ENCODE assay signal across 12 cellular contexts in the genomic region with DNA sequence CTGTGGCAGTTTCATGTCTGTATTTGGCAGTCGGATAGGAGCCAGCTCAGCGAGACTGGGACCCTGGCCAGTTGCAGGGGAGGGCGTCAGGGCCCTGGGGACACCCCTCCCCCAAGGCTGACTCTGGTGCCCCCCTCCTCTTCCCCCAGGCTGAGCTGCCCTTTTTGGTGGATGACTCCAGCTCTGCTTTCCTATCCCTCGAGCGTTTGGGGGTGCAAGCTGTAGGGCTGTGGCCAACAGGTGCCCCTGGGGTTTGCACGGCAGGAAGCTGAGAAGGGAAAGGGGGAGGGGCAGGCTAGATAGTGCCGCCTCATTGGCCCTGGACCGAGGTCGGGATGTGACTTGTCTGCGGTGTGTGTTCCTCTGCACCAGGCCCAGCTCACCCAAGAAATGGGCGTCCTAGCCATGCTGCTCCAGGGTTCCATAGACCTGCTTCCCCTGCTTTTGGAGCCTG. TPM values are rescaled to one million over a fixed set of nuclear protein-coding genes. Genes with fewer than 3 reads are reported as not detected.
A peak's percentile ranks its signal among the peaks of the same experiment; 100 is the strongest.
DNase-seq lines count a peak whose midpoint lies in the region; ATAC-seq and TF ChIP-seq lines count a peak whose summit lies in the region.
"Had no signal": no experiment of that assay in that cellular context is flagged by ENCODE, and none has a peak within 500 bp of the region (broad histone marks: within the 10 kb centered on the region; RNA-seq: fewer than 3 reads in every experiment).

No MANE protein-coding gene starts in this region.

- TF ChIP-seq POLR2A in uterus (IDR thresholded peaks at IDR 0.05) = no peak

- DNase-seq in activated naive CD4-positive, alpha-beta T cell treated with anti-CD3 and anti-CD28 coated beads, Interleukin-2, amount 50 U/mL, for 72 hours (ENCODE audit: low spot score in 2 of 2) = no peak
- no peak for DNase-seq in activated naive CD4-positive, alpha-beta T cell (lab: John Stamatoyannopoulos, UW)
- no peak for DNase-seq in activated naive CD8-positive, alpha-beta T cell treated with anti-CD3 and anti-CD28 coated beads, Interleukin-2, amount 50 U/mL, for 24 hours
- peak; percentile 79 to 82 for DNase-seq in uterus
- DNase-seq in GM03348 (ENCODE audit: low spot score) = no peak
- no peak for DNase-seq in effector memory CD8-positive, alpha-beta T cell
- DNase-seq: effector memory CD4-positive, alpha-beta T cell; stimulated activated CD4-positive, alpha-beta T cell treated with anti-CD3 and anti-CD28 coated beads, Interleukin-2, amount 100 ng/mL, for 48 hours had no signal

- no peak overlapping the region for H3K27ac Mint-ChIP-seq in activated naive CD4-positive, alpha-beta T cell treated with anti-CD3 and anti-CD28 coated beads, Interleukin-2, amount 50 U/mL, for 72 hours
- H3K27ac Mint-ChIP-seq in activated naive CD8-positive, alpha-beta T cell treated with anti-CD3 and anti-CD28 coated beads, Interleukin-2, amount 50 U/mL, for 24 hours = no peak overlapping the region
- H3K27ac Mint-ChIP-seq in effector memory CD8-positive, alpha-beta T cell = no peak overlapping the region
- H3K27ac Mint-ChIP-seq: IgD-negative memory B cell, memory B cell had no signal

- no peaks in the 10 kb centered on the region for H3K36me3 ChIP-seq in uterus

- peak overlapping the region; percentile 30 for H3K27ac ChIP-seq in layer of hippocampus (ENCODE audit: low read depth, low read length)
- peak overlapping the region; percentile 97 to 98 for H3K27ac ChIP-seq in uterus

- ATAC-seq in activated naive CD4-positive, alpha-beta T cell treated with anti-CD3 and anti-CD28 coated beads, Interleukin-2, amount 50 U/mL, for 72 hours = peak; percentile 42 to 60
- ATAC-seq in activated naive CD8-positive, alpha-beta T cell treated with anti-CD3 and anti-CD28 coated beads, Interleukin-2, amount 50 U/mL, for 24 hours = peak; percentile 34
- ATAC-seq in HG03097 (IDR thresholded peaks at IDR 0.05; ENCODE audit: low FRiP score, unreplicated experiment) = no peak
- no peak for ATAC-seq in effector memory CD8-positive, alpha-beta T cell (replicated peaks)

- H3K4me3 Mint-ChIP-seq in activated naive CD8-positive, alpha-beta T cell treated with anti-CD3 and anti-CD28 coated beads, Interleukin-2, amount 50 U/mL, for 24 hours = no peak overlapping the region
- no peak overlapping the region for H3K4me3 Mint-ChIP-seq in effector memory CD8-positive, alpha-beta T cell
- H3K4me3 Mint-ChIP-seq: IgD-negative memory B cell, memory B cell had no signal

- peaks cover 14% of the 10 kb centered on the region for H3K4me1 Mint-ChIP-seq in activated naive CD8-positive, alpha-beta T cell treated with anti-CD3 and anti-CD28 coated beads, Interleukin-2, amount 50 U/mL, for 24 hours
- no peaks in the 10 kb centered on the region for H3K4me1 Mint-ChIP-seq in effector memory CD8-positive, alpha-beta T cell (ENCODE audit: low read depth in 2 of 2)
- H3K4me1 Mint-ChIP-seq: IgD-negative memory B cell had no signal

- H3K4me3 ChIP-seq in uterus = peak overlapping the region in 1 of 2 donors; percentile 19

- TF ChIP-seq CTCF in uterus (IDR thresholded peaks at IDR 0.05) = no peak

- no peaks in the 10 kb centered on the region for H3K27me3 Mint-ChIP-seq in activated naive CD8-positive, alpha-beta T cell treated with anti-CD3 and anti-CD28 coated beads, Interleukin-2, amount 50 U/mL, for 24 hours
- H3K27me3 Mint-ChIP-seq in effector memory CD8-positive, alpha-beta T cell = peaks cover 6 to 24% of the 10 kb centered on the region in 2 donors

- intact Hi-C loops in uterus (cut with DNase I; ENCODE audit: low total_unique reads) = no loop called here

- no peaks in the 10 kb centered on the region for H3K27me3 ChIP-seq in layer of hippocampus (ENCODE audit: control insufficient read depth, insufficient read depth, low read length)
- no peaks in the 10 kb centered on the region for H3K27me3 ChIP-seq in uterus

- no peaks in the 10 kb centered on the region for H3K9me3 Mint-ChIP-seq in activated naive CD4-positive, alpha-beta T cell treated with anti-CD3 and anti-CD28 coated beads, Interleukin-2, amount 50 U/mL, for 72 hours
- H3K9me3 Mint-ChIP-seq in activated naive CD8-positive, alpha-beta T cell treated with anti-CD3 and anti-CD28 coated beads, Interleukin-2, amount 50 U/mL, for 24 hours = no peaks in the 10 kb centered on the region
- no peaks in the 10 kb centered on the region for H3K9me3 Mint-ChIP-seq in effector memory CD8-positive, alpha-beta T cell
- H3K9me3 Mint-ChIP-seq: memory B cell had no signal

- H3K9me3 ChIP-seq in uterus = no peaks in the 10 kb centered on the region

- no peaks in the 10 kb centered on the region for H3K36me3 Mint-ChIP-seq in activated naive CD4-positive, alpha-beta T cell treated with anti-CD3 and anti-CD28 coated beads, Interleukin-2, amount 50 U/mL, for 72 hours
- no peaks in the 10 kb centered on the region for H3K36me3 Mint-ChIP-seq in activated naive CD8-positive, alpha-beta T cell treated with anti-CD3 and anti-CD28 coated beads, Interleukin-2, amount 50 U/mL, for 24 hours (ENCODE audit: low read depth)
- H3K36me3 Mint-ChIP-seq in effector memory CD8-positive, alpha-beta T cell (ENCODE audit: insufficient read depth) = no peaks in the 10 kb centered on the region
- H3K36me3 Mint-ChIP-seq: memory B cell had no signal

- peaks cover 0 to 22% of the 10 kb centered on the region in 2 donors for H3K4me1 ChIP-seq in uterus

RNA-seq across cellular contexts. Expression of gene SPEG, which starts 26.4 kb away (rescaled TPM):
- total RNA-seq in activated naive CD4-positive, alpha-beta T cell treated with anti-CD3 and anti-CD28 coated beads, Interleukin-2, amount 50 U/mL, for 72 hours = 1 to 10 TPM; 2.2 to 2.8 TPM
- 100 to 1,000 TPM in 1 of 4 donors, 10 to 100 TPM in 3; 22.9 to 318 (median 36.1) TPM for total RNA-seq in uterus

RNA-seq across cellular contexts. Expression of gene GMPPA, which starts 37.6 kb away (rescaled TPM):
- total RNA-seq in activated naive CD4-positive, alpha-beta T cell treated with anti-CD3 and anti-CD28 coated beads, Interleukin-2, amount 50 U/mL, for 72 hours = 10 to 100 TPM; 29.1 to 34.1 TPM
- 10 to 100 TPM; 14.1 to 39.5 (median 27.6) TPM for total RNA-seq in uterus

RNA-seq across cellular contexts. Expression of gene DES, which starts 42.9 kb away (rescaled TPM):
- total RNA-seq in activated naive CD4-positive, alpha-beta T cell treated with anti-CD3 and anti-CD28 coated beads, Interleukin-2, amount 50 U/mL, for 72 hours = not detected
- 1,000 to 10,000 TPM in 2 of 4 donors, 100 to 1,000 TPM in 2; 578 to 3,551 (median 1,628) TPM for total RNA-seq in uterus

RNA-seq across cellular contexts. Expression of gene ASIC4, which starts 53.2 kb away (rescaled TPM):
- under 1 TPM; 0.16 to 0.98 TPM for total RNA-seq in activated naive CD4-positive, alpha-beta T cell treated with anti-CD3 and anti-CD28 coated beads, Interleukin-2, amount 50 U/mL, for 72 hours
- under 1 TPM in 2 of 4 donors, not detected in 2; 0.21 to 0.30 TPM for total RNA-seq in uterus

Comparison
In these comparisons a context has a peak if more than half of its experiments do, and no peak if none do; other contexts are left out.
1. ATAC-seq: peak in activated naive CD4-positive, alpha-beta T cell treated with anti-CD3 and anti-CD28 coated beads, Interleukin-2, amount 50 U/mL, for 72 hours (2 of 2) and activated naive CD8-positive, alpha-beta T cell treated with anti-CD3 and anti-CD28 coated beads, Interleukin-2, amount 50 U/mL, for 24 hours (single experiment); none in HG03097 (single experiment) and effector memory CD8-positive, alpha-beta T cell (single experiment).
2. DNase-seq: peak in uterus (2 of 2); none in activated naive CD4-positive, alpha-beta T cell treated with anti-CD3 and anti-CD28 coated beads, Interleukin-2, amount 50 U/mL, for 72 hours (0 of 2), activated naive CD4-positive, alpha-beta T cell (0 of 4), activated naive CD8-positive, alpha-beta T cell treated with anti-CD3 and anti-CD28 coated beads, Interleukin-2, amount 50 U/mL, for 24 hours (single experiment), GM03348 (single experiment) and effector memory CD8-positive, alpha-beta T cell (0 of 3).
3. RNA of gene SPEG, which starts 26.4 kb away (total RNA-seq): 22.9 to 318 TPM in uterus; 2.2 to 2.8 TPM in activated naive CD4-positive, alpha-beta T cell treated with anti-CD3 and anti-CD28 coated beads, Interleukin-2, amount 50 U/mL, for 72 hours; every median in the first group is over 4 times any median in the second.
4. RNA of gene DES, which starts 42.9 kb away (total RNA-seq): 578 to 3,551 TPM in uterus; not detected in activated naive CD4-positive, alpha-beta T cell treated with anti-CD3 and anti-CD28 coated beads, Interleukin-2, amount 50 U/mL, for 72 hours; every median in the first group is over 100 times any median in the second.